Comparison of ENCODE assay signal across 8 cellular contexts in the genomic region with DNA sequence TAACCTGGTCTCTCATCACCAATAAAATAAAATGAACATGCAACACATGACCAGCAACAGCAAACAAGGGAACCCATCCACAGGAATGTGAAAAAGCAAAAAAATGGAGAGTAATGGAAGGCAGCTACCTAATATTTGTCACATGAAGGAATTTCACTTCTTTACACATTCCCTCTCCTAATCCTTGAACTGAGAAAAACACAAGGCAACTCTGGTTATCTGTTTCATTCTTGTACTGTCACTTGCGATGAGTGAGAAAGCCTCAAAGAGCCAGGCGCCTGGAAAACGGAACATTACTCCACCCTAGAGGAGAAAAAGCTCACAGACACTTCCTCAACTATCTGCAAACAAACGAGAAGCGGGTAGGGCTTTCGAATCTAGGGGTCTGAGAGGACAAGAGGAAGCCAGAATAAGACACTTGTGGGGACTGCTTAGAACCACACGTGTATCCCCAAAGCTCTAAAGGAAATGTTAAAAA. TPM values are rescaled to one million over a fixed set of nuclear protein-coding genes. Genes with fewer than 3 reads are reported as not detected.
DNase-seq lines count a peak whose midpoint lies in the region; TF ChIP-seq lines count a peak whose summit lies in the region.

No MANE protein-coding gene starts in this region.

- peak; percentile 71 for TF ChIP-seq CTCF in AG09319 (IDR thresholded peaks at IDR 0.05; ENCODE audit: low read depth, low read length)
- TF ChIP-seq CTCF in GM12873 (IDR thresholded peaks at IDR 0.05; ENCODE audit: insufficient read depth, low read depth, low read length, missing control alignments): peak; percentile 54

- no peaks in the 10 kb centered on the region for H3K9me3 ChIP-seq in skeletal muscle satellite cell (replicated peaks; ENCODE audit: low read length)

- no peaks in the 10 kb centered on the region for H3K36me3 ChIP-seq in skeletal muscle satellite cell (ENCODE audit: insufficient read depth, low read length)

- H3K27me3 ChIP-seq in skeletal muscle satellite cell (ENCODE audit: control insufficient read depth, insufficient read depth, low read length): no peaks in the 10 kb centered on the region

- H3K4me2 ChIP-seq in skeletal muscle satellite cell (ENCODE audit: low read length): peak overlapping the region; percentile 67

- DNase-seq in AG09319 (ENCODE audit: extremely low read depth, low read depth) (no peak), NCI-H526 treated with DMSO at 0.1 percent for 48 hours (lab: John Stamatoyannopoulos, UW) (peak; percentile 26), anterior cingulate cortex (lab: John Stamatoyannopoulos, UW) (peak in 30 of 58 donors; percentile 2 to 64 (median 16)), hepatic stellate cell (ENCODE audit: low spot score) (peak; percentile 67), NCI-H1092 (lab: John Stamatoyannopoulos, UW) (no peak), NCI-H1092 treated with DMSO at 0.1 percent for 48 hours (lab: John Stamatoyannopoulos, UW) (no peak)

- peak overlapping the region; percentile 81 for H3K9ac ChIP-seq in skeletal muscle satellite cell (ENCODE audit: low read depth, low read length)

- H3K4me1 ChIP-seq in skeletal muscle satellite cell (ENCODE audit: control insufficient read depth, insufficient read depth, low read length): peaks cover 26% of the 10 kb centered on the region

- no peak overlapping the region for H3K4me3 ChIP-seq in skeletal muscle satellite cell (ENCODE audit: low read length)

RNA-seq across cellular contexts. Expression of a gene that starts 13.8 kb away (rescaled TPM):
- 0.87 and 1.5 TPM in 2 replicates for total RNA-seq in skeletal muscle satellite cell (2012; rRNA removed)

RNA-seq across cellular contexts. Expression of a gene that starts 13.9 kb away (rescaled TPM):
- 28.0 and 32.7 TPM in 2 replicates for total RNA-seq in skeletal muscle satellite cell (2012; rRNA removed)

Comparison
In these comparisons a context has a peak if more than half of its experiments do, and no peak if none do; other contexts are left out.
1. DNase-seq: peak in NCI-H526 treated with DMSO at 0.1 percent for 48 hours (single experiment), anterior cingulate cortex (30 of 58) and hepatic stellate cell (single experiment); none in AG09319 (single experiment), NCI-H1092 (single experiment) and NCI-H1092 treated with DMSO at 0.1 percent for 48 hours (single experiment).